25 cellular contexts compared by ENCODE assay signal in genomic region chr1:28565040-28565439, GRCh38. TPM values are rescaled to one million over a fixed set of nuclear protein-coding genes. Genes with fewer than 3 reads are reported as not detected.
"Had no signal": no experiment of that assay in that cellular context is flagged by ENCODE, and none has a peak within 500 bp of the region (broad histone marks: within the 10 kb centered on the region; RNA-seq: fewer than 3 reads in every experiment).

No MANE protein-coding gene starts in this region.

- H3K4me3 ChIP-seq: coronary artery, dorsolateral prefrontal cortex had no signal

- H3K27me3 ChIP-seq: brain microvascular endothelial cell, dorsolateral prefrontal cortex had no signal

- DNase-seq: activated B cell treated with CpG ODN at 0.5 μM for 24 hours; activated CD4-positive, alpha-beta T cell treated with anti-CD3 and anti-CD28 coated beads for 48 hours; activated CD4-positive, alpha-beta T cell treated with anti-CD3 and anti-CD28 coated beads, Interleukin-2, amount 50 U/mL, for 1 hour; activated CD4-positive, alpha-beta T cell treated with anti-CD3 and anti-CD28 coated beads, Interleukin-2, amount 50 U/mL, for 48 hours; activated CD8-positive, alpha-beta memory T cell treated with anti-CD3 and anti-CD28 coated beads for 24 hours; activated CD8-positive, alpha-beta T cell treated with anti-CD3 and anti-CD28 coated beads for 36 hours; activated effector memory CD4-positive, alpha-beta T cell treated with Interleukin-2 at 50 U/mL for 16 hours; activated gamma-delta T cell treated with Interleukin-2 at 50 U/mL for 16 hours; activated naive CD4-positive, alpha-beta T cell treated with anti-CD3 and anti-CD28 coated beads, Interleukin-2, amount 50 U/mL, for 16 hours; activated naive CD4-positive, alpha-beta T cell treated with Interleukin-2 at 50 U/mL for 16 hours; activated T-cell treated with anti-CD3 and anti-CD28 coated beads, Interleukin-2, amount 50 U/mL, for 4 hours; amniotic stem cell; anterior cingulate cortex; brain microvascular endothelial cell; dorsolateral prefrontal cortex; effector memory CD4-positive, alpha-beta T cell; endodermal cell; foreskin fibroblast; T-cell; T1000; WERI-Rb-1 had no signal

- H3K27ac ChIP-seq: brain microvascular endothelial cell, coronary artery, dorsolateral prefrontal cortex had no signal

- ATAC-seq: activated CD4-positive, CD25-positive, alpha-beta regulatory T cell treated with anti-CD3 and anti-CD28 coated beads, Interleukin-2, amount 50 U/mL, for 24 hours; activated CD8-positive, alpha-beta T cell treated with anti-CD3 and anti-CD28 coated beads for 36 hours; activated T-cell treated with anti-CD3 and anti-CD28 coated beads, Interleukin-2, amount 50 U/mL, for 4 hours; activated T-helper 17 cell treated with anti-CD3 and anti-CD28 coated beads, Interleukin-2, amount 50 U/mL, for 72 hours; T-cell had no signal

RNA-seq across cellular contexts. Expression of gene RAB42, which starts 27.0 kb away (rescaled TPM):
- total RNA-seq: activated CD8-positive, alpha-beta T cell treated with anti-CD3 and anti-CD28 coated beads for 36 hours; activated T-cell treated with anti-CD3 and anti-CD28 coated beads, Interleukin-2, amount 50 U/mL, for 4 hours; activated T-helper 17 cell treated with anti-CD3 and anti-CD28 coated beads, Interleukin-2, amount 50 U/mL, for 72 hours; bronchial epithelial cell; T-cell had no signal
